In genomic region chr15:98528056-98528725, GRCh38 we compare ENCODE assay signal across 1 cellular context.
TF ChIP-seq lines count a peak whose summit lies in the region.

No MANE protein-coding gene starts in this region.

TF ChIP-seq in HepG2, 621 proteins besides CTCF, POLR2A, EP300 and RAD21 (continued from another document):
- TF ChIP-seq ZNF670 (CRISPR knock-in tag; IDR thresholded peaks at IDR 0.05; ENCODE audit: borderline replicate concordance) (0 out of 2 replicates have a peak, but pooled peaks have one; percentile 45), THRA (CRISPR knock-in tag; IDR thresholded peaks at IDR 0.05; ENCODE audit: borderline replicate concordance) (peak; percentile 49; the same call in 1 of the 2 replicates), PRDM4 (CRISPR knock-in tag; IDR thresholded peaks at IDR 0.05; ENCODE audit: borderline replicate concordance) (no peak), ZNF563 (CRISPR knock-in tag; IDR thresholded peaks at IDR 0.05) (no peak), HNF4A (CRISPR knock-in tag; IDR thresholded peaks at IDR 0.05) (peak; percentile 70), CREB1 (IDR thresholded peaks at IDR 0.05) (peak; percentile 55; the same call in 1 of the 2 replicates), CREB1 (CRISPR knock-in tag; IDR thresholded peaks at IDR 0.05) (peak; percentile 70), ZNF484 (CRISPR knock-in tag; IDR thresholded peaks at IDR 0.05; ENCODE audit: borderline replicate concordance, low read depth) (no peak), CENPT (CRISPR knock-in tag; IDR thresholded peaks at IDR 0.05; ENCODE audit: low read depth) (no peak), POGZ (CRISPR knock-in tag; IDR thresholded peaks at IDR 0.05) (no peak), JUN (CRISPR knock-in tag; IDR thresholded peaks at IDR 0.05) (peak; percentile 55; the same call in 1 of the 2 replicates), HCFC1 (IDR thresholded peaks at IDR 0.05; ENCODE audit: low read depth, low read length) (no peak), TBL1XR1 (IDR thresholded peaks at IDR 0.05; ENCODE audit: borderline replicate concordance, low read length, partially characterized antibody) (peak; percentile 92), ZNF609 (CRISPR knock-in tag; IDR thresholded peaks at IDR 0.05; ENCODE audit: borderline replicate concordance) (peak; percentile 60; the same call in 1 of the 2 replicates), SKI (IDR thresholded peaks at IDR 0.05; ENCODE audit: partially characterized antibody) (peak; percentile 94), MAZ (IDR thresholded peaks at IDR 0.05; ENCODE audit: borderline replicate concordance, low read depth, low read length) (no peak), MAZ (CRISPR knock-in tag; IDR thresholded peaks at IDR 0.05; ENCODE audit: low read depth) (no peak), TEAD3 (CRISPR knock-in tag; optimal IDR thresholded peaks at IDR 0.05; ENCODE audit: borderline replicate concordance) (peak; percentile 43), ZNF335 (CRISPR knock-in tag; IDR thresholded peaks at IDR 0.05) (no peak), ZNF383 (CRISPR knock-in tag; IDR thresholded peaks at IDR 0.05; ENCODE audit: borderline replicate concordance) (no peak), MEIS2 (CRISPR knock-in tag; IDR thresholded peaks at IDR 0.05) (peak; percentile 92), MIER3 (CRISPR knock-in tag; IDR thresholded peaks at IDR 0.05; ENCODE audit: borderline replicate concordance) (peak; percentile 50; the same call in 1 of the 2 replicates), FOXO1 (CRISPR knock-in tag; IDR thresholded peaks at IDR 0.05) (peak; percentile 45; the same call in 1 of the 2 replicates), AKAP8 (CRISPR knock-in tag; IDR thresholded peaks at IDR 0.05) (no peak), ZNF556 (CRISPR knock-in tag; IDR thresholded peaks at IDR 0.05; ENCODE audit: borderline replicate concordance) (no peak), SP5 (CRISPR knock-in tag; IDR thresholded peaks at IDR 0.05; ENCODE audit: borderline replicate concordance, low read depth) (peak; percentile 86), ZNF3 (CRISPR knock-in tag; IDR thresholded peaks at IDR 0.05) (no peak)
